Comparison of ENCODE assay signal across 18 cellular contexts in the genomic region with DNA sequence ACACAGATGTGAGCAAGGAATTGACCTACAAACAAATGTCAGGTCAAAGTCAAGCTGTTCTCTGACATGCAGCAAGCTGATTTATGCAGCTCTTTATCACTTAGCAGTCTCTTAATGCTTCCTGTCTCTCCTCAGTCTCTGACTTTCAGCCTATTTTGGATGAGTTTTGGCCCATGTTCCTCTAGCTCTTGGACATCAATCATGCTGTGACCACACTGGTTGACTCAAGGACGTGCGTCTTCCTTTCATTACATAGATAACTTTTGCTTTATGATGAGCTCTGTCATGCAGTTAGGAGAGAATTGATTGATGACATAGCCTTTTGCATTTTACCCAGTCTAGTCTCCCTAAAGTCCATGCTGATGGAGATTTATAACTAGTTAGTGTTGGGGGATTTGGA. TPM values are rescaled to one million over a fixed set of nuclear protein-coding genes. Genes with fewer than 3 reads are reported as not detected.
DNase-seq lines count a peak whose midpoint lies in the region; ATAC-seq, FAIRE-seq and TF ChIP-seq lines count a peak whose summit lies in the region.
"Had no signal": no experiment of that assay in that cellular context is flagged by ENCODE, and none has a peak within 500 bp of the region (broad histone marks: within the 10 kb centered on the region; RNA-seq: fewer than 3 reads in every experiment).

No MANE protein-coding gene starts in this region.

- no peaks in the 10 kb centered on the region for H3K27me3 ChIP-seq in astrocyte (ENCODE audit: insufficient read depth, low read length)
- H3K27me3 ChIP-seq in neutrophil = no peaks in the 10 kb centered on the region
- H3K27me3 ChIP-seq: gastrocnemius medialis had no signal

- no peak overlapping the region for H3K9ac ChIP-seq in astrocyte (ENCODE audit: low read length)

- H3K36me3 ChIP-seq in astrocyte (ENCODE audit: insufficient read depth, low read length) (no peaks in the 10 kb centered on the region), neutrophil (no peaks in the 10 kb centered on the region)
- H3K36me3 ChIP-seq: gastrocnemius medialis had no signal

- TF ChIP-seq CTCF in astrocyte (IDR thresholded peaks at IDR 0.05; ENCODE audit: insufficient read depth, low read depth, low read length) (no peak), neutrophil (IDR thresholded peaks at IDR 0.05) (no peak), foreskin fibroblast (IDR thresholded peaks at IDR 0.05; ENCODE audit: low read depth, low read length) (no peak)

- H3K4me3 ChIP-seq in astrocyte (ENCODE audit: insufficient read depth, low read depth, low read length) = no peak overlapping the region
- no peak overlapping the region for H3K4me3 ChIP-seq in neutrophil (ENCODE audit: low read depth in 1 of 2, low read length in 1 of 2)
- no peak overlapping the region for H3K4me3 ChIP-seq in foreskin fibroblast (ENCODE audit: low read depth in 1 of 2, low read length in 2 of 2)
- H3K4me3 ChIP-seq: gastrocnemius medialis had no signal

- peaks cover 3% of the 10 kb centered on the region for H3K4me1 Mint-ChIP-seq in astrocyte (ENCODE audit: low read depth, unreplicated experiment)
- H3K4me1 Mint-ChIP-seq: nephron had no signal

- H3K4me2 ChIP-seq in astrocyte (ENCODE audit: low read length) = no peak overlapping the region

- H2AFZ ChIP-seq in astrocyte (ENCODE audit: low read depth, low read length) = no peak overlapping the region

- H3K9me3 Mint-ChIP-seq in astrocyte (ENCODE audit: unreplicated experiment) = no peaks in the 10 kb centered on the region
- H3K9me3 Mint-ChIP-seq: nephron had no signal

- no peak for DNase-seq in Right ventricle myocardium superior
- DNase-seq in cardiac septum (ENCODE audit: low spot score) = no peak
- peak; percentile 25 for DNase-seq in NCI-H69 (lab: John Stamatoyannopoulos, UW)
- peak; percentile 51 for DNase-seq in astrocyte (ENCODE audit: low read depth)
- no peak for DNase-seq in NCI-H510A (lab: John Stamatoyannopoulos, UW)
- no peak for DNase-seq in foreskin fibroblast
- DNase-seq: activated CD4-positive, alpha-beta T cell treated with anti-CD3 and anti-CD28 coated beads, Interleukin-2, amount 10 ng/mL, durations not matched to agents 7 days and 5 days; activated T-cell treated with anti-CD3 and anti-CD28 coated beads, Interleukin-2, amount 50 U/mL, for 72 hours; cerebellar nuclear complex; gastrocnemius medialis; Kasumi-1; NCI-H187 treated with DMSO at 0.1 percent for 48 hours; NCI-H526; T1000 had no signal

- H3K27me3 Mint-ChIP-seq in astrocyte (ENCODE audit: low read depth, unreplicated experiment) = no peaks in the 10 kb centered on the region
- H3K27me3 Mint-ChIP-seq: activated CD4-positive, alpha-beta T cell treated with anti-CD3 and anti-CD28 coated beads, Interleukin-2, amount 10 ng/mL, durations not matched to agents 7 days and 5 days had no signal

- H3K4me1 ChIP-seq in astrocyte (ENCODE audit: insufficient read depth, low read length) = peaks cover 6% of the 10 kb centered on the region
- H3K4me1 ChIP-seq in neutrophil (ENCODE audit: control insufficient read depth in 1 of 2, insufficient read depth in 1 of 2, low read depth in 1 of 2, low read length in 1 of 2) = peaks cover 43 to 62% of the 10 kb centered on the region in 2 experiments

- no peaks in the 10 kb centered on the region for H3K36me3 Mint-ChIP-seq in astrocyte (ENCODE audit: low read depth, unreplicated experiment)

- H3K27ac ChIP-seq in astrocyte (ENCODE audit: low read depth, low read length) = no peak overlapping the region
- H3K27ac ChIP-seq in neutrophil = peak overlapping the region; percentile 83
- H3K27ac ChIP-seq: gastrocnemius medialis had no signal

- H3K79me2 ChIP-seq in astrocyte (ENCODE audit: insufficient read depth, low read length) = no peaks in the 10 kb centered on the region

- no peaks in the 10 kb centered on the region for H4K20me1 ChIP-seq in astrocyte (ENCODE audit: insufficient read depth, low read length)

- intact Hi-C loops in Right ventricle myocardium superior (cut with DNase I) = no loop called here
- intact Hi-C loops in cardiac septum (cut with DNase I) = no loop called here

- H3K9me3 ChIP-seq in astrocyte (ENCODE audit: insufficient read depth, low read depth, low read length) (no peaks in the 10 kb centered on the region), neutrophil (no peaks in the 10 kb centered on the region)
- H3K9me3 ChIP-seq: gastrocnemius medialis had no signal

- no peak overlapping the region for H3K27ac Mint-ChIP-seq in astrocyte (ENCODE audit: unreplicated experiment)
- H3K27ac Mint-ChIP-seq: activated T-cell treated with anti-CD3 and anti-CD28 coated beads, Interleukin-2, amount 50 U/mL, for 72 hours; nephron had no signal

- no peak for FAIRE-seq in astrocyte (lab: Jason Lieb, UNC)
- FAIRE-seq: D721Med had no signal

- no peak overlapping the region for H3K4me3 Mint-ChIP-seq in astrocyte (ENCODE audit: unreplicated experiment)
- H3K4me3 Mint-ChIP-seq: activated CD4-positive, alpha-beta T cell treated with anti-CD3 and anti-CD28 coated beads, Interleukin-2, amount 10 ng/mL, durations not matched to agents 7 days and 5 days; activated T-cell treated with anti-CD3 and anti-CD28 coated beads, Interleukin-2, amount 50 U/mL, for 72 hours; nephron had no signal

- ATAC-seq in Right ventricle myocardium superior (ENCODE audit: poor library complexity) (peak; percentile 63), GM21786 (IDR thresholded peaks at IDR 0.05; ENCODE audit: unreplicated experiment) (no peak)
- ATAC-seq: gastrocnemius medialis had no signal

RNA-seq across cellular contexts. Expression of a gene that starts 9.4 kb away (rescaled TPM):
- total RNA-seq in Right ventricle myocardium superior (112 TPM), cardiac septum (119 TPM), astrocyte (120 and 132 TPM in 2 replicates)

RNA-seq across cellular contexts. Expression of a gene that starts 45.1 kb away (rescaled TPM):
- total RNA-seq in Right ventricle myocardium superior = 19.2 TPM
- 21.8 TPM for total RNA-seq in cardiac septum
- total RNA-seq in astrocyte = 39.8 and 48.9 TPM in 2 replicates

Comparison
In these comparisons a context has a peak if more than half of its experiments do, and no peak if none do; other contexts are left out.
1. DNase-seq: peak in NCI-H69 (single experiment) and astrocyte (single experiment); none in Right ventricle myocardium superior (single experiment), cardiac septum (single experiment), NCI-H510A (single experiment) and foreskin fibroblast (0 of 2).